ENCODE assay signal across 20 cellular contexts in genomic region chr10:108167766-108168165, GRCh38.
A peak's percentile ranks its signal among the peaks of the same experiment; 100 is the strongest.
DNase-seq lines count a peak whose midpoint lies in the region; TF ChIP-seq lines count a peak whose summit lies in the region.
"Had no signal": no experiment of that assay in that cellular context is flagged by ENCODE, and none has a peak within 500 bp of the region (broad histone marks: within the 10 kb centered on the region; RNA-seq: fewer than 3 reads in every experiment).

No MANE protein-coding gene starts in this region.

- TF ChIP-seq CTCF in mammary epithelial cell (conservative IDR thresholded peaks at IDR 0.05 in 1 of 2, IDR thresholded peaks at IDR 0.05 in 1 of 2; ENCODE audit: extremely low read depth in 1 of 2, insufficient read depth in 1 of 2, low read depth in 1 of 2, low read length in 2 of 2) = no peak
- TF ChIP-seq CTCF in MCF 10A (IDR thresholded peaks at IDR 0.05; ENCODE audit: unreplicated experiment) = no peak
- TF ChIP-seq CTCF in epithelial cell of esophagus (IDR thresholded peaks at IDR 0.05; ENCODE audit: insufficient read depth, low read depth, low read length, missing control alignments) = no peak
- no peak for TF ChIP-seq CTCF in neural cell (IDR thresholded peaks at IDR 0.05; ENCODE audit: poor library complexity, severe bottlenecking)
- TF ChIP-seq CTCF in dorsolateral prefrontal cortex (IDR thresholded peaks at IDR 0.05 in 54 of 56, conservative IDR thresholded peaks at IDR 0.05 in 2 of 56; ENCODE audit: low read depth in 1 of 56, partially characterized antibody in 56 of 56) = no peak
- no peak for TF ChIP-seq CTCF in uterus (IDR thresholded peaks at IDR 0.05)

- BruUV-seq in mammary epithelial cell (replicated peaks; lab: Mats Ljungman, UMichigan) (no TSS peak), MCF 10A (replicated peaks; lab: Mats Ljungman, UMichigan) (no TSS peak)

- H3K4me3 ChIP-seq in mammary epithelial cell (replicated peaks in 1 of 3; ENCODE audit: insufficient read depth in 1 of 3, low read depth in 2 of 3, low read length in 3 of 3) (no peak overlapping the region), epithelial cell of esophagus (ENCODE audit: low read length) (no peak overlapping the region), neural cell (ENCODE audit: low read length) (no peak overlapping the region), dorsolateral prefrontal cortex (no peak overlapping the region), uterus (no peak overlapping the region)
- H3K4me3 ChIP-seq: A549; BLaER1 treated with 17β-estradiol and CSF1 and Interleukin-3, amounts not matched to agents 10 nM and 100 nM had no signal

- H3K27me3 ChIP-seq in mammary epithelial cell (ENCODE audit: insufficient read depth, low read length) = no peaks in the 10 kb centered on the region
- no peaks in the 10 kb centered on the region for H3K27me3 ChIP-seq in neural cell (ENCODE audit: insufficient read depth, low read depth, low read length)
- H3K27me3 ChIP-seq in dorsolateral prefrontal cortex = no peaks in the 10 kb centered on the region
- H3K27me3 ChIP-seq in uterus = no peaks in the 10 kb centered on the region
- H3K27me3 ChIP-seq: BE2C; BLaER1 treated with 17β-estradiol and CSF1 and Interleukin-3, amounts not matched to agents 10 nM and 100 nM had no signal

- H3K9me3 ChIP-seq in mammary epithelial cell (replicated peaks; ENCODE audit: insufficient read depth, low read length) (no peaks in the 10 kb centered on the region), neural cell (ENCODE audit: low read length) (no peaks in the 10 kb centered on the region), uterus (no peaks in the 10 kb centered on the region)
- H3K9me3 ChIP-seq: A549; BE2C; BLaER1 treated with 17β-estradiol and CSF1 and Interleukin-3, amounts not matched to agents 10 nM and 100 nM had no signal

- TF ChIP-seq EP300 in neural cell (conservative IDR thresholded peaks at IDR 0.05; ENCODE audit: poor library complexity, severe bottlenecking) = no peak

- WGBS in mammary epithelial cell (ENCODE audit: low coverage, missing lambda C conversion rate) = 55% methylated on average over 2 of the region's 2 CpGs

- intact Hi-C loops in mammary epithelial cell (cut with micrococcal nuclease) = no loop called here
- intact Hi-C loops in MCF 10A (cut with micrococcal nuclease) = no loop called here
- intact Hi-C loops in dorsolateral prefrontal cortex (cut with DNase I) = no loop called here
- intact Hi-C loops in uterus (cut with DNase I; ENCODE audit: low total_unique reads) = no loop called here

- peak overlapping the region; percentile 46 for H2AFZ ChIP-seq in mammary epithelial cell (ENCODE audit: low read depth, low read length)
- H2AFZ ChIP-seq in neural cell (ENCODE audit: low read depth, low read length) = no peak overlapping the region

- TF ChIP-seq RAD21 in neural cell (conservative IDR thresholded peaks at IDR 0.05) = no peak

- H3K9me2 ChIP-seq in neural cell (ENCODE audit: insufficient read depth, low read length) = no peaks in the 10 kb centered on the region

- H3K27me3 Mint-ChIP-seq in MCF 10A (ENCODE audit: insufficient read depth, unreplicated experiment) = no peaks in the 10 kb centered on the region
- H3K27me3 Mint-ChIP-seq: CD4-positive, alpha-beta T cell; CD8-positive, alpha-beta memory T cell had no signal

- no peak for TF ChIP-seq POLR2A in uterus (IDR thresholded peaks at IDR 0.05)

- in situ Hi-C loops in mammary epithelial cell (cut with MboI; ENCODE audit: low sequenced_read_pairs in 2 of 2) = no loop called here

- H3K4me1 Mint-ChIP-seq in MCF 10A (ENCODE audit: insufficient read depth, unreplicated experiment) = peaks cover 16% of the 10 kb centered on the region
- H3K4me1 Mint-ChIP-seq: CD14-positive monocyte; CD8-positive, alpha-beta memory T cell had no signal

- dilution Hi-C loops in mammary epithelial cell (cut with HindIII; ENCODE audit: low sequenced_read_pairs) = no loop called here

- H3K27ac Mint-ChIP-seq in MCF 10A (ENCODE audit: low read depth, unreplicated experiment) = no peak overlapping the region
- H3K27ac Mint-ChIP-seq: CD14-positive monocyte; CD4-positive, alpha-beta T cell; CD8-positive, alpha-beta memory T cell had no signal

- no peak overlapping the region for H3K4me3 Mint-ChIP-seq in MCF 10A (ENCODE audit: unreplicated experiment)
- H3K4me3 Mint-ChIP-seq: CD14-positive monocyte; CD4-positive, alpha-beta T cell; CD8-positive, alpha-beta memory T cell had no signal

- H3K27ac ChIP-seq in mammary epithelial cell (ENCODE audit: insufficient read depth, low read depth, low read length) = peak overlapping the region; percentile 61
- no peak overlapping the region for H3K27ac ChIP-seq in neural cell (ENCODE audit: low read length)
- no peak overlapping the region for H3K27ac ChIP-seq in dorsolateral prefrontal cortex
- no peak overlapping the region for H3K27ac ChIP-seq in uterus
- H3K27ac ChIP-seq: A549; BLaER1 treated with 17β-estradiol and CSF1 and Interleukin-3, amounts not matched to agents 10 nM and 100 nM had no signal

- no peaks in the 10 kb centered on the region for H4K20me1 ChIP-seq in mammary epithelial cell (ENCODE audit: insufficient read depth, low read length)
- H4K20me1 ChIP-seq in neural cell (ENCODE audit: insufficient read depth) = no peaks in the 10 kb centered on the region
- H4K20me1 ChIP-seq: BLaER1 treated with 17β-estradiol and CSF1 and Interleukin-3, amounts not matched to agents 10 nM and 100 nM had no signal

- DNase-seq in mammary epithelial cell = peak; percentile 69
- DNase-seq in MCF 10A (ENCODE audit: unreplicated experiment) = no peak
- peak; percentile 87 for DNase-seq in epithelial cell of esophagus (ENCODE audit: low read depth)
- no peak for DNase-seq in dorsolateral prefrontal cortex
- no peak for DNase-seq in uterus
- DNase-seq: 8988T; ACHN; AML-193; BE2C; CD4-positive, alpha-beta T cell; CD8-positive, alpha-beta memory T cell; DMS 273 treated with DMSO at 0.1 percent for 48 hours; DND-41; GOT3; H7; HCEC 1CT had no signal

- H3K9ac ChIP-seq in mammary epithelial cell (ENCODE audit: insufficient read depth, low read length) (no peak overlapping the region), neural cell (ENCODE audit: low read length) (no peak overlapping the region)
- H3K9ac ChIP-seq: BLaER1 treated with 17β-estradiol and CSF1 and Interleukin-3, amounts not matched to agents 10 nM and 100 nM had no signal

- H3K36me3 Mint-ChIP-seq in MCF 10A (ENCODE audit: insufficient read depth, unreplicated experiment) = no peaks in the 10 kb centered on the region
- H3K36me3 Mint-ChIP-seq: CD14-positive monocyte; CD8-positive, alpha-beta memory T cell had no signal

- CTCF ChIA-PET in mammary epithelial cell (lab: Charles Lee; ENCODE audit: low non-redundant PET) = interaction anchor here (0.9 kb wide), 1 partner anchor 37 kb away, joined by 9 read pairs; no protein-coding TSS in a partner anchor
- CTCF ChIA-PET in MCF 10A (lab: Yijun Ruan, JAX) = no interaction called here

- POLR2A ChIA-PET in MCF 10A (lab: Yijun Ruan, JAX) = no interaction called here

- H3F3A ChIP-seq in neural cell (ENCODE audit: insufficient read depth, low read length, poor library complexity, severe bottlenecking) = no peaks in the 10 kb centered on the region

- H3K4me2 ChIP-seq in mammary epithelial cell (ENCODE audit: insufficient read depth, low read depth, low read length) (no peak overlapping the region), neural cell (ENCODE audit: low read length) (no peak overlapping the region)
- H3K4me2 ChIP-seq: A549; BLaER1 treated with 17β-estradiol and CSF1 and Interleukin-3, amounts not matched to agents 10 nM and 100 nM had no signal

- no peaks in the 10 kb centered on the region for H3K9me3 Mint-ChIP-seq in MCF 10A (ENCODE audit: unreplicated experiment)

- H3K4me1 ChIP-seq in mammary epithelial cell (ENCODE audit: insufficient read depth, low read length) (peaks cover 14% of the 10 kb centered on the region), uterus (no peaks in the 10 kb centered on the region)
- H3K4me1 ChIP-seq: A549; BE2C; BLaER1 treated with 17β-estradiol and CSF1 and Interleukin-3, amounts not matched to agents 10 nM and 100 nM had no signal

- H3K79me2 ChIP-seq in mammary epithelial cell (ENCODE audit: insufficient read depth, low read length) (no peaks in the 10 kb centered on the region), neural cell (replicated peaks; ENCODE audit: insufficient read depth, low read length) (no peaks in the 10 kb centered on the region)

- H3K36me3 ChIP-seq in mammary epithelial cell (ENCODE audit: insufficient read depth, low read length) = no peaks in the 10 kb centered on the region
- no peaks in the 10 kb centered on the region for H3K36me3 ChIP-seq in neural cell (ENCODE audit: insufficient read depth, low read length)
- H3K36me3 ChIP-seq in uterus = no peaks in the 10 kb centered on the region
- H3K36me3 ChIP-seq: BE2C; BLaER1 treated with 17β-estradiol and CSF1 and Interleukin-3, amounts not matched to agents 10 nM and 100 nM had no signal

TF ChIP-seq in neural cell, 6 proteins besides CTCF, POLR2A, EP300 and RAD21:
- TF ChIP-seq, protein P1, sequence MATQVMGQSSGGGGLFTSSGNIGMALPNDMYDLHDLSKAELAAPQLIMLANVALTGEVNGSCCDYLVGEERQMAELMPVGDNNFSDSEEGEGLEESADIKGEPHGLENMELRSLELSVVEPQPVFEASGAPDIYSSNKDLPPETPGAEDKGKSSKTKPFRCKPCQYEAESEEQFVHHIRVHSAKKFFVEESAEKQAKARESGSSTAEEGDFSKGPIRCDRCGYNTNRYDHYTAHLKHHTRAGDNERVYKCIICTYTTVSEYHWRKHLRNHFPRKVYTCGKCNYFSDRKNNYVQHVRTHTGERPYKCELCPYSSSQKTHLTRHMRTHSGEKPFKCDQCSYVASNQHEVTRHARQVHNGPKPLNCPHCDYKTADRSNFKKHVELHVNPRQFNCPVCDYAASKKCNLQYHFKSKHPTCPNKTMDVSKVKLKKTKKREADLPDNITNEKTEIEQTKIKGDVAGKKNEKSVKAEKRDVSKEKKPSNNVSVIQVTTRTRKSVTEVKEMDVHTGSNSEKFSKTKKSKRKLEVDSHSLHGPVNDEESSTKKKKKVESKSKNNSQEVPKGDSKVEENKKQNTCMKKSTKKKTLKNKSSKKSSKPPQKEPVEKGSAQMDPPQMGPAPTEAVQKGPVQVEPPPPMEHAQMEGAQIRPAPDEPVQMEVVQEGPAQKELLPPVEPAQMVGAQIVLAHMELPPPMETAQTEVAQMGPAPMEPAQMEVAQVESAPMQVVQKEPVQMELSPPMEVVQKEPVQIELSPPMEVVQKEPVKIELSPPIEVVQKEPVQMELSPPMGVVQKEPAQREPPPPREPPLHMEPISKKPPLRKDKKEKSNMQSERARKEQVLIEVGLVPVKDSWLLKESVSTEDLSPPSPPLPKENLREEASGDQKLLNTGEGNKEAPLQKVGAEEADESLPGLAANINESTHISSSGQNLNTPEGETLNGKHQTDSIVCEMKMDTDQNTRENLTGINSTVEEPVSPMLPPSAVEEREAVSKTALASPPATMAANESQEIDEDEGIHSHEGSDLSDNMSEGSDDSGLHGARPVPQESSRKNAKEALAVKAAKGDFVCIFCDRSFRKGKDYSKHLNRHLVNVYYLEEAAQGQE (IDR thresholded peaks at IDR 0.05; ENCODE audit: borderline replicate concordance) = no peak
- TF ChIP-seq POLR2AphosphoS5 (IDR thresholded peaks at IDR 0.05) = peak; percentile 37

Comparison
In these comparisons a context has a peak if more than half of its experiments do, and no peak if none do; other contexts are left out.
1. DNase-seq: peak in mammary epithelial cell (single experiment) and epithelial cell of esophagus (single experiment); none in MCF 10A (single experiment), dorsolateral prefrontal cortex (0 of 10) and uterus (0 of 2).